In genomic region chr13:113431171-113431570, GRCh38 we compare ENCODE assay signal across 18 cellular contexts.
"Had no signal": no experiment of that assay in that cellular context is flagged by ENCODE, and none has a peak within 500 bp of the region (broad histone marks: within the 10 kb centered on the region; RNA-seq: fewer than 3 reads in every experiment).

No MANE protein-coding gene starts in this region.

- H3K9me3 ChIP-seq: left lung, thoracic aorta had no signal

- H3K27ac ChIP-seq: left lung, thoracic aorta had no signal

- H3K4me1 ChIP-seq: left lung had no signal

- DNase-seq: activated CD4-positive, alpha-beta memory T cell treated with anti-CD3 and anti-CD28 coated beads for 36 hours; activated CD4-positive, alpha-beta T cell treated with anti-CD3 and anti-CD28 coated beads for 48 hours; activated effector memory CD4-positive, alpha-beta T cell treated with anti-CD3 and anti-CD28 coated beads, Interleukin-2, amount 50 U/mL, for 16 hours; activated naive CD4-positive, alpha-beta T cell treated with anti-CD3 and anti-CD28 coated beads, Interleukin-2, amount 10 ng/mL, durations not matched to agents 7 days and 5 days; caudate nucleus; dermis blood vessel endothelial cell; effector CD8-positive, alpha-beta T cell; erythroblast; foreskin fibroblast; immature natural killer cell; kidney glomerular epithelial cell; left lung; mammary epithelial cell; naive thymus-derived CD8-positive, alpha-beta T cell; stimulated activated CD4-positive, alpha-beta T cell treated with anti-CD3 and anti-CD28 coated beads, Interleukin-4, amount 100 ng/mL, for 1 hour; stimulated activated naive CD4-positive, alpha-beta T cell; T-helper 17 cell had no signal

- H3K36me3 ChIP-seq: left lung, thoracic aorta had no signal

- H3K27me3 ChIP-seq: left lung had no signal

- H3K4me3 ChIP-seq: left lung, thoracic aorta had no signal

- ATAC-seq: left lung; naive thymus-derived CD8-positive, alpha-beta T cell; T-helper 17 cell had no signal
